10 cellular contexts compared by ENCODE assay signal in genomic region chrX:88613338-88613737, GRCh38.
A peak's percentile ranks its signal among the peaks of the same experiment; 100 is the strongest.
DNase-seq lines count a peak whose midpoint lies in the region; ATAC-seq, FAIRE-seq and TF ChIP-seq lines count a peak whose summit lies in the region.
"Had no signal": no experiment of that assay in that cellular context is flagged by ENCODE, and none has a peak within 500 bp of the region (broad histone marks: within the 10 kb centered on the region; RNA-seq: fewer than 3 reads in every experiment).

No MANE protein-coding gene starts in this region.

- no peak for ATAC-seq in psoas muscle

- no peaks in the 10 kb centered on the region for H3K36me3 ChIP-seq in endothelial cell of umbilical vein (ENCODE audit: control insufficient read depth in 2 of 2, extremely low read depth in 1 of 2, insufficient read depth in 2 of 2, low read length in 2 of 2)
- no peaks in the 10 kb centered on the region for H3K36me3 ChIP-seq in psoas muscle (ENCODE audit: insufficient read depth in 1 of 2, low read depth in 1 of 2)
- H3K36me3 ChIP-seq: upper lobe of left lung had no signal

- no peak overlapping the region for H3K4me3 ChIP-seq in endothelial cell of umbilical vein (replicated peaks in 1 of 3; ENCODE audit: insufficient read depth in 1 of 3, low read depth in 1 of 3, low read length in 3 of 3)
- no peak overlapping the region for H3K4me3 ChIP-seq in psoas muscle
- H3K4me3 ChIP-seq: SK-N-MC, upper lobe of left lung had no signal

- H2AFZ ChIP-seq in endothelial cell of umbilical vein (ENCODE audit: low read depth, low read length): peak overlapping the region; percentile 91

- no peaks in the 10 kb centered on the region for H4K20me1 ChIP-seq in endothelial cell of umbilical vein (replicated peaks; ENCODE audit: control insufficient read depth, extremely low read depth, insufficient read depth, low read length)

- intact Hi-C loops in endothelial cell of umbilical vein (cut with micrococcal nuclease) (loop anchor here (2.0 to 10.0 kb wide), 3 partner anchors 189 to 1031 kb away; no protein-coding TSS in a partner anchor), psoas muscle (cut with DNase I) (no loop called here)

- dilution Hi-C loops in endothelial cell of umbilical vein (cut with MboI; ENCODE audit: extremely low pct_ligation_motif_present, low sequenced_read_pairs): no loop called here

- TF ChIP-seq CTCF in endothelial cell of umbilical vein (IDR thresholded peaks at IDR 0.05; ENCODE audit: extremely low read depth in 1 of 2, insufficient read depth in 1 of 2, low read depth in 1 of 2, low read length in 2 of 2) (peak in 1 of 2 donors; percentile 24), psoas muscle (IDR thresholded peaks at IDR 0.05) (peak; percentile 9)

- H3K9me3 ChIP-seq in endothelial cell of umbilical vein (replicated peaks; ENCODE audit: control insufficient read depth, insufficient read depth, low read length) (no peaks in the 10 kb centered on the region), psoas muscle (no peaks in the 10 kb centered on the region)
- H3K9me3 ChIP-seq: upper lobe of left lung had no signal

- DNase-seq in NCI-H1694 (lab: John Stamatoyannopoulos, UW): peak; percentile 1
- no peak for DNase-seq in NCI-H1694 treated with DMSO at 0.1 percent for 48 hours (lab: John Stamatoyannopoulos, UW)
- DNase-seq in NCI-H524 (lab: John Stamatoyannopoulos, UW): peak; percentile 15 to 52
- DNase-seq in endothelial cell of umbilical vein (ENCODE audit: low read depth, low spot score): peak; percentile 43
- DNase-seq in psoas muscle: no peak
- DNase-seq in T-helper 1 cell: no peak
- no peak for DNase-seq in activated T-cell treated with anti-CD3 and anti-CD28 coated beads, Interleukin-2, amount 50 U/mL, for 1 hour
- no peak for DNase-seq in NCI-H2227 treated with DMSO at 0.1 percent for 48 hours (lab: John Stamatoyannopoulos, UW)
- DNase-seq: upper lobe of left lung had no signal

- no TSS peak for BruUV-seq in endothelial cell of umbilical vein (replicated peaks; lab: Mats Ljungman, UMichigan)

- POLR2A ChIA-PET in endothelial cell of umbilical vein (lab: Charles Lee): no interaction called here

- H3K4me2 ChIP-seq in endothelial cell of umbilical vein (ENCODE audit: insufficient read depth, low read length): no peak overlapping the region

- H3K27me3 ChIP-seq in endothelial cell of umbilical vein (ENCODE audit: control insufficient read depth in 2 of 2, insufficient read depth in 2 of 2, low read length in 2 of 2) (no peaks in the 10 kb centered on the region), psoas muscle (ENCODE audit: insufficient read depth in 3 of 3, low read length in 2 of 3) (no peaks in the 10 kb centered on the region)
- H3K27me3 ChIP-seq: upper lobe of left lung had no signal

- CTCF ChIA-PET in endothelial cell of umbilical vein (lab: Charles Lee): no interaction called here

- FAIRE-seq in endothelial cell of umbilical vein (lab: Jason Lieb, UNC): peak; percentile 31

- no peak overlapping the region for H3K9ac ChIP-seq in endothelial cell of umbilical vein (replicated peaks; ENCODE audit: extremely low read depth, insufficient read depth, low read length)

- H3K27ac ChIP-seq in endothelial cell of umbilical vein (ENCODE audit: insufficient read depth, low read depth, low read length) (no peak overlapping the region), psoas muscle (no peak overlapping the region)
- H3K27ac ChIP-seq: SK-N-MC, upper lobe of left lung had no signal

- no peak for TF ChIP-seq POLR2A in endothelial cell of umbilical vein (IDR thresholded peaks at IDR 0.05; ENCODE audit: low read depth, low read length)

- H3K4me1 ChIP-seq in endothelial cell of umbilical vein (ENCODE audit: control insufficient read depth, extremely low read depth, insufficient read depth, low read length) (no peaks in the 10 kb centered on the region), psoas muscle (no peaks in the 10 kb centered on the region)
- H3K4me1 ChIP-seq: upper lobe of left lung had no signal

- no peaks in the 10 kb centered on the region for H3K79me2 ChIP-seq in endothelial cell of umbilical vein (ENCODE audit: control insufficient read depth, insufficient read depth, low read length)

- no peaks in the 10 kb centered on the region for H3K9me1 ChIP-seq in endothelial cell of umbilical vein (replicated peaks; ENCODE audit: control insufficient read depth, extremely low read depth, insufficient read depth, low read length)

TF ChIP-seq in endothelial cell of umbilical vein, 7 proteins besides CTCF, POLR2A, EP300 and RAD21:
- no peak for TF ChIP-seq MYC (IDR thresholded peaks at IDR 0.05; ENCODE audit: low read depth, low read length)
- TF ChIP-seq GATA2 (IDR thresholded peaks at IDR 0.05; ENCODE audit: insufficient read depth, insufficient read length, low read depth, low read length): no peak
- no peak for TF ChIP-seq POLR2AphosphoS5 (IDR thresholded peaks at IDR 0.05; ENCODE audit: insufficient read depth, low read depth, low read length)
- no peak for TF ChIP-seq JUN (IDR thresholded peaks at IDR 0.05; ENCODE audit: borderline replicate concordance, insufficient read depth, insufficient read length, low read depth)
- TF ChIP-seq FOS (IDR thresholded peaks at IDR 0.05; ENCODE audit: borderline replicate concordance, insufficient read depth, low read length): no peak
- no peak for TF ChIP-seq EZH2 (IDR thresholded peaks at IDR 0.05; ENCODE audit: borderline replicate concordance, low read depth, low read length, severe bottlenecking)
- TF ChIP-seq, protein P1, sequence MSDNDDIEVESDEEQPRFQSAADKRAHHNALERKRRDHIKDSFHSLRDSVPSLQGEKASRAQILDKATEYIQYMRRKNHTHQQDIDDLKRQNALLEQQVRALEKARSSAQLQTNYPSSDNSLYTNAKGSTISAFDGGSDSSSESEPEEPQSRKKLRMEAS (IDR thresholded peaks at IDR 0.05; ENCODE audit: insufficient read depth, insufficient read length): no peak

Comparison
In these comparisons a context has a peak if more than half of its experiments do, and no peak if none do; other contexts are left out.
1. DNase-seq: peak in NCI-H1694 (single experiment), NCI-H524 (2 of 2) and endothelial cell of umbilical vein (single experiment); none in NCI-H1694 treated with DMSO at 0.1 percent for 48 hours (single experiment), psoas muscle (0 of 2), T-helper 1 cell (0 of 5), activated T-cell treated with anti-CD3 and anti-CD28 coated beads, Interleukin-2, amount 50 U/mL, for 1 hour (single experiment) and NCI-H2227 treated with DMSO at 0.1 percent for 48 hours (single experiment).